ENCODE assay signal across 23 cellular contexts in genomic region chr5:178622679-178623247, GRCh38. TPM values are rescaled to one million over a fixed set of nuclear protein-coding genes. Genes with fewer than 3 reads are reported as not detected.
A peak's percentile ranks its signal among the peaks of the same experiment; 100 is the strongest.
DNase-seq lines count a peak whose midpoint lies in the region; ATAC-seq, FAIRE-seq and TF ChIP-seq lines count a peak whose summit lies in the region.
"Had no signal": no experiment of that assay in that cellular context is flagged by ENCODE, and none has a peak within 500 bp of the region (broad histone marks: within the 10 kb centered on the region; RNA-seq: fewer than 3 reads in every experiment).

No MANE protein-coding gene starts in this region.

- H3K36me3 ChIP-seq in CD4-positive, CD25-positive, alpha-beta regulatory T cell (ENCODE audit: control insufficient read depth, insufficient read depth, low read length): peaks cover 54% of the 10 kb centered on the region
- H3K36me3 ChIP-seq in K562 (ENCODE audit: control insufficient read depth, insufficient read depth, low read length) (peaks cover 53% of the 10 kb centered on the region), tibial nerve (peaks cover 0 to 51% (median 0%) of the 10 kb centered on the region in 3 donors)

- TF ChIP-seq EP300 in K562 (IDR thresholded peaks at IDR 0.05; ENCODE audit: low read length) (no peak), tibial nerve (IDR thresholded peaks at IDR 0.05) (no peak)

- H3K36me3 Mint-ChIP-seq in CD4-positive, CD25-positive, alpha-beta regulatory T cell: peaks cover 40% of the 10 kb centered on the region
- H3K36me3 Mint-ChIP-seq in naive B cell (peaks cover 25 to 35% of the 10 kb centered on the region in 2 donors), type B pancreatic cell (peaks cover 26% of the 10 kb centered on the region)

- no peaks in the 10 kb centered on the region for H3K9me3 ChIP-seq in CD4-positive, CD25-positive, alpha-beta regulatory T cell (ENCODE audit: control insufficient read depth in 2 of 2, low read length in 2 of 2)
- H3K9me3 ChIP-seq in K562 (replicated peaks; ENCODE audit: control insufficient read depth, insufficient read depth, low read depth, low read length) (peaks cover 4% of the 10 kb centered on the region), tibial nerve (no peaks in the 10 kb centered on the region)

- peaks cover 4% of the 10 kb centered on the region for H3K27me3 Mint-ChIP-seq in CD4-positive, CD25-positive, alpha-beta regulatory T cell
- H3K27me3 Mint-ChIP-seq in naive B cell (no peaks in the 10 kb centered on the region), type B pancreatic cell (no peaks in the 10 kb centered on the region)
- H3K27me3 Mint-ChIP-seq: CD4-positive, alpha-beta memory T cell had no signal

- no peak overlapping the region for H3K4me2 ChIP-seq in K562 (ENCODE audit: insufficient read depth, low read length)
- H3K4me2 ChIP-seq: PC-9 had no signal

- no peak for TF ChIP-seq CTCF in K562 (IDR thresholded peaks at IDR 0.05 in 2 of 3, conservative IDR thresholded peaks at IDR 0.05 in 1 of 3; ENCODE audit: insufficient read depth in 2 of 3, low read depth in 1 of 3, low read length in 3 of 3)
- no peak for TF ChIP-seq CTCF in type B pancreatic cell (conservative IDR thresholded peaks at IDR 0.05)
- TF ChIP-seq CTCF in tibial nerve (IDR thresholded peaks at IDR 0.05): no peak

- intact Hi-C loops in K562 (cut with micrococcal nuclease): loop anchor here (10.0 kb wide), 1 partner anchor 212 kb away; no protein-coding TSS in a partner anchor

- H3K4me3 Mint-ChIP-seq in CD4-positive, CD25-positive, alpha-beta regulatory T cell: peak overlapping the region; percentile 1 to 75 (median 54)
- peak overlapping the region in 2 of 8 donors; percentile 7 to 99 for H3K4me3 Mint-ChIP-seq in naive B cell
- H3K4me3 Mint-ChIP-seq in type B pancreatic cell: no peak overlapping the region
- H3K4me3 Mint-ChIP-seq: GM23338 had no signal

- in situ Hi-C loops in K562 (cut with MboI): no loop called here

- no peaks in the 10 kb centered on the region for H3K9me3 Mint-ChIP-seq in CD4-positive, CD25-positive, alpha-beta regulatory T cell
- H3K9me3 Mint-ChIP-seq in naive B cell (no peaks in the 10 kb centered on the region), type B pancreatic cell (no peaks in the 10 kb centered on the region)

- WGBS in K562 (ENCODE audit: insufficient coverage, low coverage, missing lambda C conversion rate): 95% methylated on average over 4 of the region's 4 CpGs
- 82 to 87% methylated on average over 4 of the region's 4 CpGs for WGBS in tibial nerve, 2 donors

- H3K27ac ChIP-seq in CD4-positive, CD25-positive, alpha-beta regulatory T cell (ENCODE audit: insufficient read depth, low read length, poor library complexity, severe bottlenecking): no peak overlapping the region
- H3K27ac ChIP-seq in K562 (ENCODE audit: extremely low read depth, low read depth, low read length): no peak overlapping the region
- no peak overlapping the region for H3K27ac ChIP-seq in tibial nerve
- H3K27ac ChIP-seq: PC-9, SJSA1 had no signal

- H3K27me3 ChIP-seq in CD4-positive, CD25-positive, alpha-beta regulatory T cell (ENCODE audit: control insufficient read depth, insufficient read depth, low read length): no peaks in the 10 kb centered on the region
- H3K27me3 ChIP-seq in K562 (ENCODE audit: control insufficient read depth in 2 of 2, insufficient read depth in 2 of 2, low read length in 2 of 2): no peaks in the 10 kb centered on the region
- H3K27me3 ChIP-seq in tibial nerve: no peaks in the 10 kb centered on the region
- H3K27me3 ChIP-seq: SJSA1 had no signal

- H3K4me1 Mint-ChIP-seq in CD4-positive, CD25-positive, alpha-beta regulatory T cell: peaks cover 34 to 78% (median 53%) of the 10 kb centered on the region in 4 donors
- H3K4me1 Mint-ChIP-seq in naive B cell: peaks cover 36 to 59% (median 44%) of the 10 kb centered on the region in 3 donors
- peaks cover 12% of the 10 kb centered on the region for H3K4me1 Mint-ChIP-seq in type B pancreatic cell (ENCODE audit: unreplicated experiment)

- CTCF ChIA-PET in K562 (lab: Yijun Ruan, JAX; ENCODE audit: low intra/inter-chr PET ratio): no interaction called here

- H2AFZ ChIP-seq in K562 (ENCODE audit: low read depth, low read length): no peak overlapping the region
- H2AFZ ChIP-seq: GM23338, PC-9 had no signal

- no peak for ATAC-seq in CD4-positive, CD25-positive, alpha-beta regulatory T cell (ENCODE audit: low read depth in 2 of 2)
- no peak for ATAC-seq in K562
- no peak for ATAC-seq in naive B cell (ENCODE audit: low read depth in 2 of 2)
- no peak for ATAC-seq in HG03045 (IDR thresholded peaks at IDR 0.05; ENCODE audit: unreplicated experiment)
- ATAC-seq in HG03196 (IDR thresholded peaks at IDR 0.05; ENCODE audit: unreplicated experiment): no peak
- ATAC-seq: GM23338, HCT116 had no signal

- no peak for TF ChIP-seq RAD21 in K562 (CRISPR knock-in tag; conservative IDR thresholded peaks at IDR 0.05 in 1 of 2, IDR thresholded peaks at IDR 0.05 in 1 of 2)

- H3K4me1 ChIP-seq in CD4-positive, CD25-positive, alpha-beta regulatory T cell (ENCODE audit: control insufficient read depth, insufficient read depth, low read length, poor library complexity, severe bottlenecking): peaks cover 65% of the 10 kb centered on the region
- H3K4me1 ChIP-seq in K562 (replicated peaks in 1 of 2; ENCODE audit: control insufficient read depth in 2 of 2, insufficient read depth in 2 of 2, low read length in 2 of 2): peaks cover 4 to 5% of the 10 kb centered on the region in 2 experiments; a peak in 2 of 5 replicates
- peaks cover 0 to 72% (median 27%) of the 10 kb centered on the region in 4 donors for H3K4me1 ChIP-seq in tibial nerve

- POLR2A ChIA-PET in K562 (lab: Yijun Ruan, JAX): no interaction called here

- H3K79me2 ChIP-seq in K562 (ENCODE audit: control insufficient read depth, insufficient read depth, low read length): peaks cover 52% of the 10 kb centered on the region

- H4K20me1 ChIP-seq in K562 (replicated peaks; ENCODE audit: control insufficient read depth, insufficient read depth, low read length): no peaks in the 10 kb centered on the region

- H3K4me3 ChIP-seq in CD4-positive, CD25-positive, alpha-beta regulatory T cell (ENCODE audit: low read depth, low read length): peak overlapping the region; percentile 33
- no peak overlapping the region for H3K4me3 ChIP-seq in K562
- no peak overlapping the region for H3K4me3 ChIP-seq in tibial nerve
- H3K4me3 ChIP-seq: GM23338, PC-9, SJSA1 had no signal

- FAIRE-seq in GM19239 (lab: Jason Lieb, UNC): peak; percentile 23
- FAIRE-seq in K562 (lab: Jason Lieb, UNC): no peak
- FAIRE-seq: D721Med had no signal

- no TSS peak for BruUV-seq in K562 (replicated peaks; lab: Mats Ljungman, UMichigan)

- H3K27ac Mint-ChIP-seq in CD4-positive, CD25-positive, alpha-beta regulatory T cell: no peak overlapping the region
- H3K27ac Mint-ChIP-seq in naive B cell (peak overlapping the region in 5 of 6 donors; percentile 1 to 79 (median 30)), type B pancreatic cell (no peak overlapping the region)

- no peak for TF ChIP-seq POLR2A in K562 (conservative IDR thresholded peaks at IDR 0.05)
- no peak for TF ChIP-seq POLR2A in tibial nerve (IDR thresholded peaks at IDR 0.05)

- no peaks in the 10 kb centered on the region for H3K9me1 ChIP-seq in K562 (ENCODE audit: control insufficient read depth, insufficient read depth, low read length)

- no peak overlapping the region for H3K9ac ChIP-seq in K562 (ENCODE audit: insufficient read depth in 1 of 2, low read depth in 2 of 2, low read length in 2 of 2)

- no peak for DNase-seq in CD4-positive, CD25-positive, alpha-beta regulatory T cell
- DNase-seq in GM19239 (ENCODE audit: insufficient read length, low spot score) (no peak), K562 (ENCODE audit: extremely low read depth in 1 of 4, low spot score in 3 of 4) (no peak), naive B cell (no peak), type B pancreatic cell (ENCODE audit: extremely low spot score, unreplicated experiment) (no peak), tibial nerve (ENCODE audit: low spot score in 2 of 2) (no peak)
- DNase-seq: CD4-positive, alpha-beta memory T cell; DMS79; KBM-7; NCI-H1092; NCI-H146; NCI-H510A; NCI-H82; PC-9 had no signal

RNA-seq across cellular contexts. Expression of gene CLK4, which starts 4.1 kb away (rescaled TPM):
- 86.4 TPM for total RNA-seq in CD4-positive, CD25-positive, alpha-beta regulatory T cell
- polyA plus RNA-seq in CD4-positive, CD25-positive, alpha-beta regulatory T cell: 10 to 100 TPM; 12.5 to 19.9 (median 16.4) TPM
- 59.0 and 147 TPM in 2 replicates for total RNA-seq in K562 (2011; cell fraction: chromatin; rRNA removed; ENCODE audit: low replicate concordance)
- total RNA-seq in K562 (2011; cell fraction: nucleolus; rRNA removed): 30.5 and 35.3 TPM in 2 replicates
- 75.2 and 130 TPM in 2 replicates for total RNA-seq in K562 (2011; cell fraction: nucleoplasm; rRNA removed)
- total RNA-seq in K562 (2014; rRNA removed) (17.0 and 18.5 TPM in 2 replicates), K562 (2014; rRNA removed; fragmentation: Illumina TruSeq; extraction: Trizol) (17.3 and 17.7 TPM in 2 replicates), K562 (2015; rRNA removed; fragmentation: Illumina TruSeq; extraction: Trizol) (20.3 and 22.6 TPM in 2 replicates), K562 (2021) (11.8 and 13.0 TPM in 2 replicates), type B pancreatic cell (ENCODE audit: low replicate concordance) (21.4 and 42.6 TPM in 2 replicates), tibial nerve (10 to 100 TPM; 40.2 to 77.8 (median 46.6) TPM)
- polyA plus RNA-seq in K562 (2011; rRNA removed) (21.1 and 23.1 TPM in 2 replicates), K562 (2014; fragmentation: Illumina TruSeq; extraction: Trizol) (9.6 and 10.5 TPM in 2 replicates), K562 (2014; fragmentation: Nextera tagmentation; extraction: Ambion mirVana) (10 to 100 TPM; 12.9 to 13.9 TPM), K562 (2014; rRNA removed) (11.9 and 14.6 TPM in 2 replicates), naive B cell (ENCODE audit: low read depth in 6 of 6) (10 to 100 TPM; 28.5 to 56.0 (median 35.5) TPM)
- 3.1 and 7.4 TPM in 2 replicates for polyA plus RNA-seq in K562 (2011; cell fraction: cytosol; rRNA removed)
- polyA plus RNA-seq in K562 (2011; cell fraction: nucleus; rRNA removed): 60.8 and 88.8 TPM in 2 replicates
- 9.0 and 9.9 TPM in 2 replicates for polyA plus RNA-seq in K562 (2012)
- 69.5 and 71.9 TPM in 2 replicates for polyA minus RNA-seq in K562 (2011; rRNA and poly(A)+ RNA removed)
- 6.1 and 7.1 TPM in 2 replicates for polyA minus RNA-seq in K562 (2011; cell fraction: cytosol; rRNA and poly(A)+ RNA removed)
- 71.5 and 133 TPM in 2 replicates for polyA minus RNA-seq in K562 (2011; cell fraction: nucleus; rRNA and poly(A)+ RNA removed)

RNA-seq across cellular contexts. Expression of gene COL23A1, which starts 32.6 kb away (rescaled TPM):
- not detected for total RNA-seq in CD4-positive, CD25-positive, alpha-beta regulatory T cell
- polyA plus RNA-seq in CD4-positive, CD25-positive, alpha-beta regulatory T cell: not detected
- total RNA-seq in K562 (2011; cell fraction: chromatin; rRNA removed; ENCODE audit: low replicate concordance): not detected in 2 replicates
- total RNA-seq in K562 (2011; cell fraction: nucleolus; rRNA removed): not detected in 2 replicates
- not detected in 2 replicates for total RNA-seq in K562 (2011; cell fraction: nucleoplasm; rRNA removed)
- total RNA-seq in K562 (2014; rRNA removed): not detected in 2 replicates
- total RNA-seq in K562 (2014; rRNA removed; fragmentation: Illumina TruSeq; extraction: Trizol): not detected in 2 replicates
- not detected in 2 replicates for total RNA-seq in K562 (2015; rRNA removed; fragmentation: Illumina TruSeq; extraction: Trizol)
- total RNA-seq in K562 (2021): 0.09 TPM in 1 of 2 replicates, not detected in the other
- not detected in 2 replicates for polyA plus RNA-seq in K562 (2011; rRNA removed)
- polyA plus RNA-seq in K562 (2011; cell fraction: cytosol; rRNA removed): not detected in 2 replicates
- 0.04 and 0.08 TPM in 2 replicates for polyA plus RNA-seq in K562 (2011; cell fraction: nucleus; rRNA removed)
- 0.08 and 0.18 TPM in 2 replicates for polyA plus RNA-seq in K562 (2012)
- not detected in 2 replicates for polyA plus RNA-seq in K562 (2014; fragmentation: Illumina TruSeq; extraction: Trizol)
- polyA plus RNA-seq in K562 (2014; fragmentation: Nextera tagmentation; extraction: Ambion mirVana): not detected
- polyA plus RNA-seq in K562 (2014; rRNA removed): 0.09 TPM in 1 of 2 replicates, not detected in the other
- polyA minus RNA-seq in K562 (2011; rRNA and poly(A)+ RNA removed): not detected in 2 replicates
- polyA minus RNA-seq in K562 (2011; cell fraction: cytosol; rRNA and poly(A)+ RNA removed): not detected in 2 replicates
- 0.13 TPM in 1 of 2 replicates, not detected in the other for polyA minus RNA-seq in K562 (2011; cell fraction: nucleus; rRNA and poly(A)+ RNA removed)
- under 1 TPM in 1 of 6 donors, not detected in 5; 0.16 TPM for polyA plus RNA-seq in naive B cell (ENCODE audit: low read depth in 6 of 6)
- total RNA-seq in type B pancreatic cell (ENCODE audit: low replicate concordance): 1.5 and 15.5 TPM in 2 replicates
- total RNA-seq in tibial nerve: 10 to 100 TPM in 3 of 4 donors, 1 to 10 TPM in 1; 7.9 to 20.4 (median 12.0) TPM
- total RNA-seq: A673, G401, M059J, PC-9, SJSA1 had no signal
- polyA plus RNA-seq: CD4-positive, alpha-beta memory T cell had no signal

Comparison
In these comparisons a context has a peak if more than half of its experiments do, and no peak if none do; other contexts are left out.
1. H3K27ac Mint-ChIP-seq: peak in naive B cell (5 of 6); none in CD4-positive, CD25-positive, alpha-beta regulatory T cell (0 of 3) and type B pancreatic cell (single experiment).